Comparison of ENCODE assay signal across 25 cellular contexts in genomic region chr13:84997858-84998257, GRCh38.
"Had no signal": no experiment of that assay in that cellular context is flagged by ENCODE, and none has a peak within 500 bp of the region (broad histone marks: within the 10 kb centered on the region; RNA-seq: fewer than 3 reads in every experiment).

No MANE protein-coding gene starts in this region.

- H3K9me3 Mint-ChIP-seq: endodermal cell, mesothelial cell of epicardium had no signal

- H3K4me1 ChIP-seq: esophagus muscularis mucosa, parathyroid adenoma, right atrium auricular region, stomach, thyroid gland, vagina had no signal

- H3K9ac ChIP-seq: parathyroid adenoma had no signal

- H3K79me2 ChIP-seq: parathyroid adenoma had no signal

- DNase-seq: cerebellar nuclear complex; dorsolateral prefrontal cortex; effector CD8-positive, alpha-beta T cell; endodermal cell; natural killer cell; occipital lobe; stimulated activated CD4-positive, alpha-beta T cell treated with anti-CD3 and anti-CD28 coated beads, Interleukin-12 subunit alpha, Interleukin-12 subunit beta, amount 100 ng/mL, for 4 hours; stimulated activated CD4-positive, alpha-beta T cell treated with anti-CD3 and anti-CD28 coated beads, Interleukin-1b, Interleukin-23, amount 100 ng/mL, for 48 hours; stimulated activated CD4-positive, alpha-beta T cell treated with anti-CD3 and anti-CD28 coated beads, Interleukin-4, amount 100 ng/mL, for 1 hour; stimulated activated CD8-positive, alpha-beta memory T cell treated with anti-CD3 and anti-CD28 coated beads, Interleukin-4, amount 100 ng/mL, for 48 hours; stimulated activated naive CD4-positive, alpha-beta T cell treated with Interleukin-2 at 50 U/mL for 16 hours; stomach; thyroid gland; trophoblast cell had no signal

- H3K36me3 Mint-ChIP-seq: memory B cell, mesothelial cell of epicardium, natural killer cell had no signal

- H3K27ac ChIP-seq: dorsolateral prefrontal cortex, esophagus muscularis mucosa, parathyroid adenoma, right atrium auricular region, stomach, thyroid gland, vagina had no signal

- H3K36me3 ChIP-seq: esophagus muscularis mucosa, right atrium auricular region, stomach, thyroid gland, vagina had no signal

- ATAC-seq: left lobe of liver, natural killer cell, sciatic nerve had no signal

- H2AFZ ChIP-seq: parathyroid adenoma had no signal

- H3K27ac Mint-ChIP-seq: endodermal cell, memory B cell, mesothelial cell of epicardium, natural killer cell, progenitor cell of endocrine pancreas had no signal

- H3K4me1 Mint-ChIP-seq: endodermal cell, memory B cell, mesothelial cell of epicardium, natural killer cell had no signal

- H3K4me3 ChIP-seq: dorsolateral prefrontal cortex, esophagus muscularis mucosa, lung, right atrium auricular region, smooth muscle cell, stomach, thyroid gland, vagina had no signal

- H3K27me3 Mint-ChIP-seq: memory B cell, progenitor cell of endocrine pancreas had no signal

- H3K27me3 ChIP-seq: dorsolateral prefrontal cortex, esophagus muscularis mucosa, right atrium auricular region, stomach, thyroid gland, vagina had no signal

- H3K4me3 Mint-ChIP-seq: endodermal cell, memory B cell, mesothelial cell of epicardium, natural killer cell had no signal

- H3K4me2 ChIP-seq: smooth muscle cell had no signal

- H3K9me3 ChIP-seq: esophagus muscularis mucosa, right atrium auricular region, stomach, thyroid gland, vagina had no signal
